ENCODE assay signal across 15 cellular contexts in the genomic region with DNA sequence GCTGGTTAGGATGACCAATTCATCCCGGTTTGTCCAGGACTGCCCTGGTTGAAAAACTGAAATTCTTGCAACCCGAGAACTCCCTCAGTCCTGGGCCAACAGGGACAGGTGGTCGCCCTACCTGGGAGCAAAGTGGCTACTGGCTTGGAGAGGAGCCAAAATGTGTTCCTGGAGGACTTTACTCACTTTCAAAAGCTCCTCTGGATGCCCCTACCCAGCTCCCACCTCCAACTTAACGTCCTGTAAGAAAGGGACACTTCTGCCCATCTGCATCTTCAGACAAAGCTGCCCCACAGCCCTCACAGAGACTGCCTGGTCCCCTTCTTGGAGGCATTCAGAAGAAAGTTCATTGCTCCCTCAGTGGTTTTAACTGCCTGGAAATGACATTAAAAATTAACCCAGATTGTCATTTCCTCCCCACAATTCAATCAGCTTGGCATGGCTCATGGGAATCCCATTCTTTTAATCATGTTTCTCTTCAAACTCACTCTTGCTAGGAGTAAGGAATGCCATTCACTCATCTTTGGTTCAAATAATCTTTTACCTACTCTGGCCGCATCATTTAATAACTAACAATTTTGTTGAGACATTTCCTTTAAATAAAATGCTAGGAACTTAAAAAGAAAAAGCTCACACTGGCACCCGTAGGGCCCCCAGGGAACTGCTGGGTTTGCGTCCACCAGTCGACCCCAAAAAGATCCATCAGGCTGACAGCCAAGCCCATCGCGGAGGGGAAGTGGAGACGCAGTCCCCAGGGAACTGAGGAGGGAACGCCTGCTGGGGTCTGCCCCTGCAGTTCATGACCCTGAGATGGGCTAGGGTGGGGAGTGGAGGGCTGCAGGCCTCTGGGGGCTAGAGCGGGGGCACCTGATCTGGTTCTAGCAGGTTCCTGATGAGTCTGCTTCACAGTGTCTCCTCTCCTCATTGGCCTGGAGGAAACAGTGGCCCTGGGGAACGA. TPM values are rescaled to one million over a fixed set of nuclear protein-coding genes. Genes with fewer than 3 reads are reported as not detected.
DNase-seq lines count a peak whose midpoint lies in the region; ATAC-seq, FAIRE-seq and TF ChIP-seq lines count a peak whose summit lies in the region.
"Had no signal": no experiment of that assay in that cellular context is flagged by ENCODE, and none has a peak within 500 bp of the region (broad histone marks: within the 10 kb centered on the region; RNA-seq: fewer than 3 reads in every experiment).

No MANE protein-coding gene starts in this region.

- TF ChIP-seq RAD21 in HepG2 (CRISPR knock-in tag; IDR thresholded peaks at IDR 0.05) = no peak

- H2AFZ ChIP-seq in HepG2 (ENCODE audit: low read length) = no peak overlapping the region

- no TSS peak for BruUV-seq in HepG2 (replicated peaks; lab: Mats Ljungman, UMichigan)

- CTCF ChIA-PET in HepG2 (lab: Yijun Ruan, JAX; ENCODE audit: low intra/inter-chr PET ratio, low total read pairs) = interaction anchor here (0.7 to 1.3 kb wide), 2 partner anchors 76 to 84 kb away, joined by 3 to 5 read pairs; no protein-coding TSS in a partner anchor

- H3K4me1 ChIP-seq in HepG2 (ENCODE audit: insufficient read depth, low read length) (peaks cover 77% of the 10 kb centered on the region), tibial nerve (peaks cover 0 to 87% (median 26%) of the 10 kb centered on the region in 4 donors)
- H3K4me1 ChIP-seq: body of pancreas had no signal

- no peaks in the 10 kb centered on the region for H3K36me3 ChIP-seq in brain microvascular endothelial cell (replicated peaks)
- H3K36me3 ChIP-seq in HepG2 (replicated peaks in 1 of 2; ENCODE audit: control insufficient read depth in 1 of 2, insufficient read depth in 2 of 2, low read length in 2 of 2) = no peaks in the 10 kb centered on the region
- H3K36me3 ChIP-seq in tibial nerve = no peaks in the 10 kb centered on the region
- H3K36me3 ChIP-seq: tibial artery had no signal

- H3K4me2 ChIP-seq in HepG2 (ENCODE audit: low read depth, low read length) = peak overlapping the region; percentile 64

- no peak overlapping the region for H3K9ac ChIP-seq in HepG2 (ENCODE audit: insufficient read depth, low read depth, low read length)

- H3K27me3 ChIP-seq in brain microvascular endothelial cell (replicated peaks) = no peaks in the 10 kb centered on the region
- peaks cover 0 to 2% of the 10 kb centered on the region in 2 experiments; a peak in 2 of 5 replicates for H3K27me3 ChIP-seq in HepG2 (ENCODE audit: control insufficient read depth in 1 of 2, insufficient read depth in 2 of 2, low read length in 2 of 2)
- no peaks in the 10 kb centered on the region for H3K27me3 ChIP-seq in tibial nerve
- H3K27me3 ChIP-seq: body of pancreas had no signal

- H3K4me3 ChIP-seq in brain microvascular endothelial cell (ENCODE audit: low read depth, low read length) (no peak overlapping the region), HepG2 (replicated peaks in 1 of 3; ENCODE audit: insufficient read depth in 1 of 3, low read depth in 2 of 3, low read length in 3 of 3) (peak overlapping the region in 1 of 3 experiments; percentile 27; a peak in 1 of 6 replicates), tibial nerve (no peak overlapping the region)
- H3K4me3 ChIP-seq: body of pancreas, skin epidermis, tibial artery had no signal

- in situ Hi-C loops in brain microvascular endothelial cell (cut with HindIII; ENCODE audit: low pct_ligation_motif_present, low sequenced_read_pairs) = no loop called here
- in situ Hi-C loops in HepG2 (cut with HindIII; ENCODE audit: extremely low pct_ligation_motif_present, low pct_unique_long_range_greater_than_20kb) = no loop called here

- no peak for TF ChIP-seq POLR2A in HepG2 (IDR thresholded peaks at IDR 0.05; ENCODE audit: insufficient read depth in 1 of 2, low read depth in 2 of 2, low read length in 2 of 2)
- no peak for TF ChIP-seq POLR2A in tibial nerve (IDR thresholded peaks at IDR 0.05)

- peak; percentile 2 for DNase-seq in DMS79 treated with DMSO at 0.1 percent for 48 hours (lab: John Stamatoyannopoulos, UW)
- DNase-seq in DMS79 (lab: John Stamatoyannopoulos, UW) = no peak
- no peak for DNase-seq in brain microvascular endothelial cell
- no peak for DNase-seq in HepG2 (ENCODE audit: low spot score)
- DNase-seq in tibial nerve (ENCODE audit: low spot score in 2 of 2) = no peak
- DNase-seq in pons (ENCODE audit: low spot score) = no peak
- DNase-seq in central memory CD4-positive, alpha-beta T cell = no peak
- DNase-seq in NCI-H2081 treated with DMSO at 0.1 percent for 48 hours (lab: John Stamatoyannopoulos, UW) = no peak
- DNase-seq: activated T-cell treated with anti-CD3 and anti-CD28 coated beads, Interleukin-2, amount 50 U/mL, for 24 hours; islet precursor cell had no signal

- POLR2A ChIA-PET in HepG2 (lab: Yijun Ruan, JAX) = no interaction called here

- H3K27ac ChIP-seq in brain microvascular endothelial cell (no peak overlapping the region), HepG2 (ENCODE audit: extremely low read length, insufficient read depth, low read length) (no peak overlapping the region), tibial nerve (peak overlapping the region in 3 of 4 donors; percentile 41 to 71 (median 62))
- H3K27ac ChIP-seq: body of pancreas, skin epidermis, tibial artery had no signal

- TF ChIP-seq EP300 in HepG2 (IDR thresholded peaks at IDR 0.05; ENCODE audit: low read depth in 2 of 2, low read length in 2 of 2) (no peak), HepG2 (CRISPR knock-in tag; IDR thresholded peaks at IDR 0.05; ENCODE audit: borderline replicate concordance) (no peak), tibial nerve (IDR thresholded peaks at IDR 0.05) (no peak)

- FAIRE-seq in HepG2 (lab: Jason Lieb, UNC) = no peak
- FAIRE-seq: GM18507 had no signal

- intact Hi-C loops in HepG2 (cut with micrococcal nuclease; ENCODE audit: unreplicated experiment) = no loop called here

- H3K9me3 ChIP-seq in HepG2 (ENCODE audit: low read length) (peaks cover 4% of the 10 kb centered on the region), tibial nerve (no peaks in the 10 kb centered on the region)
- H3K9me3 ChIP-seq: body of pancreas, tibial artery had no signal

- H4K20me1 ChIP-seq in HepG2 (ENCODE audit: insufficient read depth, low read length) = no peaks in the 10 kb centered on the region

- 51% methylated on average over 14 of the region's 14 CpGs for WGBS in HepG2 (ENCODE audit: low lambda C conversion rate)
- 46 to 50% methylated on average over 14 of the region's 14 CpGs for WGBS in tibial nerve, 2 donors

- peak; percentile 5 for TF ChIP-seq CTCF in brain microvascular endothelial cell (IDR thresholded peaks at IDR 0.05; ENCODE audit: low read depth, low read length, missing control alignments)
- TF ChIP-seq CTCF in HepG2 (CRISPR knock-in tag; IDR thresholded peaks at IDR 0.05) = no peak
- no peak for TF ChIP-seq CTCF in tibial nerve (IDR thresholded peaks at IDR 0.05)

- no peak for ATAC-seq in HepG2
- ATAC-seq: body of pancreas; stimulated activated effector memory CD8-positive, alpha-beta T cell treated with anti-CD3 and anti-CD28 coated beads, Interleukin-12 subunit alpha, Interleukin-12 subunit beta, amount 100 ng/mL, for 72 hours had no signal

- no peaks in the 10 kb centered on the region for H3K79me2 ChIP-seq in HepG2 (ENCODE audit: insufficient read depth, low read length)

TF ChIP-seq in HepG2, 621 proteins besides CTCF, POLR2A, EP300 and RAD21 (continues in another document):
- TF ChIP-seq RBM39 (IDR thresholded peaks at IDR 0.05; ENCODE audit: low read depth, low read length, poor library complexity, severe bottlenecking) (no peak), ZBTB21 (CRISPR knock-in tag; IDR thresholded peaks at IDR 0.05) (no peak), NRL (CRISPR knock-in tag; IDR thresholded peaks at IDR 0.05; ENCODE audit: borderline replicate concordance) (no peak), SP5 (CRISPR knock-in tag; IDR thresholded peaks at IDR 0.05; ENCODE audit: borderline replicate concordance, low read depth) (no peak)
- TF ChIP-seq, protein P1, sequence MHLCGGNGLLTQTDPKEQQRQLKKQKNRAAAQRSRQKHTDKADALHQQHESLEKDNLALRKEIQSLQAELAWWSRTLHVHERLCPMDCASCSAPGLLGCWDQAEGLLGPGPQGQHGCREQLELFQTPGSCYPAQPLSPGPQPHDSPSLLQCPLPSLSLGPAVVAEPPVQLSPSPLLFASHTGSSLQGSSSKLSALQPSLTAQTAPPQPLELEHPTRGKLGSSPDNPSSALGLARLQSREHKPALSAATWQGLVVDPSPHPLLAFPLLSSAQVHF (CRISPR knock-in tag; IDR thresholded peaks at IDR 0.05) = no peak

RNA-seq across cellular contexts. Expression of gene HSPA12A, which starts 24.2 kb away (rescaled TPM):
- total RNA-seq in HepG2 (2016; rRNA removed; fragmentation: Illumina TruSeq; extraction: Trizol) (12.9 and 13.6 TPM in 2 replicates), tibial nerve (100 to 1,000 TPM; 125 to 187 (median 147) TPM)
- 1.2 and 1.6 TPM in 2 replicates for total RNA-seq in HepG2 (2016; cell fraction: cytosol; rRNA removed; fragmentation: Illumina TruSeq; extraction: Trizol; ENCODE audit: low read depth)
- 11.4 and 13.0 TPM in 2 replicates for total RNA-seq in HepG2 (2016; cell fraction: insoluble cytoplasmic fraction; rRNA removed; fragmentation: Illumina TruSeq; extraction: Trizol)
- 6.0 and 6.8 TPM in 2 replicates for total RNA-seq in HepG2 (2016; cell fraction: membrane; rRNA removed; fragmentation: Illumina TruSeq; extraction: Trizol)
- 20.1 and 20.8 TPM in 2 replicates for total RNA-seq in HepG2 (2016; cell fraction: nucleus; rRNA removed; fragmentation: Illumina TruSeq; extraction: Trizol)
- 6.2 and 6.4 TPM in 2 replicates for polyA plus RNA-seq in HepG2 (2011; rRNA removed)
- 3.1 and 3.5 TPM in 2 replicates for polyA plus RNA-seq in HepG2 (2011; cell fraction: cytosol; rRNA removed)
- 17.5 and 19.4 TPM in 2 replicates for polyA plus RNA-seq in HepG2 (2011; cell fraction: nucleus; rRNA removed)
- polyA plus RNA-seq in HepG2 (2012) = 4.4 and 5.0 TPM in 2 replicates
- 0.99 and 1.1 TPM in 2 replicates for polyA plus RNA-seq in HepG2 (2016; cell fraction: cytosol; fragmentation: Illumina TruSeq; extraction: Trizol; ENCODE audit: low read depth)
- polyA plus RNA-seq in HepG2 (2016; cell fraction: insoluble cytoplasmic fraction; fragmentation: Illumina TruSeq; extraction: Trizol; ENCODE audit: low read depth) = 9.9 and 11.3 TPM in 2 replicates
- 2.7 and 2.9 TPM in 2 replicates for polyA plus RNA-seq in HepG2 (2016; cell fraction: membrane; fragmentation: Illumina TruSeq; extraction: Trizol; ENCODE audit: low read depth)
- polyA plus RNA-seq in HepG2 (2016; cell fraction: nucleus; fragmentation: Illumina TruSeq; extraction: Trizol; ENCODE audit: insufficient read depth, low read depth) = 37.7 and 40.5 TPM in 2 replicates
- 0.91 and 21.7 TPM in 2 replicates for polyA minus RNA-seq in HepG2 (2011; rRNA and poly(A)+ RNA removed; ENCODE audit: low replicate concordance)
- polyA minus RNA-seq in HepG2 (2011; cell fraction: cytosol; rRNA and poly(A)+ RNA removed) = 4.5 and 5.4 TPM in 2 replicates
- polyA minus RNA-seq in HepG2 (2011; cell fraction: nucleus; rRNA and poly(A)+ RNA removed) = 15.3 and 19.7 TPM in 2 replicates

Comparison
In these comparisons a context has a peak if more than half of its experiments do, and no peak if none do; other contexts are left out.
1. H3K27ac ChIP-seq: peak in tibial nerve (3 of 4); none in brain microvascular endothelial cell (single experiment) and HepG2 (single experiment).
2. RNA of gene HSPA12A, which starts 24.2 kb away (total RNA-seq): 125 to 187 TPM in tibial nerve; 1.2 to 20.8 TPM in HepG2; every median in the first group is over 4 times any median in the second.